In the genomic region with DNA sequence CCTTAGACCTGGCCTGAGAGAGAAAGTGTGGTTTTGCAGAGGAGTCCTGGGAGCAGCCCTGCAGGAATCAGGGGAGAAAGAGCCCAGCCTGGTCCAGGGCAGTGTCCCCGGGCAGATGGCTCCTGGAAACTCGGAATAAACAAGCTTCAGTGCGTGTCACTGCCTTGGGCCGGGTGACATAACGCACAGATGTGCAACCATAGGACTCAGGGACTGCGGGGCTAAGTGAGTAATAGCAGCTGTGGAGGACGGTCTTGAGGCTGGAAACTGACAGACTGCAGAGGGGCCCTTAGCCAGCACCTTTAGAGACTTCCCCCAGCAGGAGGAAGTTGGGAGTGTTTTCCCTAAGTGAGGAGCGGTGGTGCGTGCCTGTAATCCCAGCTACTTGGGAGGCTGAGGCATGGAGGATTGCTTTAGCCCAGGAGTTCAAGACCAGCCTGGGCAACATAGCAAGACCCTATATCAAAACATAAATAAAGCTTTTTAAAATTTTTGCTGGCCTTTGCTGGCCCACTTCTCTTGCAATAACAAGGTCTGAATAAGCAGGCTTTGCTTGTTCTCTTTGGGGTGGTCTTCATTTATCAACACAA, we compare ENCODE assay signal across 14 cellular contexts. TPM values are rescaled to one million over a fixed set of nuclear protein-coding genes. Genes with fewer than 3 reads are reported as not detected.
DNase-seq lines count a peak whose midpoint lies in the region; ATAC-seq, FAIRE-seq and TF ChIP-seq lines count a peak whose summit lies in the region.
"Had no signal": no experiment of that assay in that cellular context is flagged by ENCODE, and none has a peak within 500 bp of the region (broad histone marks: within the 10 kb centered on the region; RNA-seq: fewer than 3 reads in every experiment).

No MANE protein-coding gene starts in this region.

- H3K27ac Mint-ChIP-seq in mesothelial cell of epicardium = no peak overlapping the region
- H3K27ac Mint-ChIP-seq: activated naive CD4-positive, alpha-beta T cell treated with anti-CD3 and anti-CD28 coated beads for 36 hours had no signal

- no peaks in the 10 kb centered on the region for H3K9me3 Mint-ChIP-seq in mesothelial cell of epicardium
- H3K9me3 Mint-ChIP-seq: activated naive CD4-positive, alpha-beta T cell treated with anti-CD3 and anti-CD28 coated beads for 36 hours; stimulated activated naive CD8-positive, alpha-beta T cell treated with anti-CD3 and anti-CD28 coated beads, Interleukin-15, amount 100 ng/mL, for 72 hours had no signal

- H3K27me3 Mint-ChIP-seq in mesothelial cell of epicardium (ENCODE audit: low read depth) = no peaks in the 10 kb centered on the region

- no peaks in the 10 kb centered on the region for H3K36me3 Mint-ChIP-seq in mesothelial cell of epicardium

- FAIRE-seq in RCC 7860 (lab: Jason Lieb, UNC) = no peak

- TF ChIP-seq CTCF in mesothelial cell of epicardium (IDR thresholded peaks at IDR 0.05; ENCODE audit: unreplicated experiment) = no peak

- H3K4me1 Mint-ChIP-seq in mesothelial cell of epicardium = peaks cover 20% of the 10 kb centered on the region

- no peak for ATAC-seq in GM19467 (IDR thresholded peaks at IDR 0.05; ENCODE audit: unreplicated experiment)
- ATAC-seq: left lung; stimulated activated naive CD8-positive, alpha-beta T cell treated with anti-CD3 and anti-CD28 coated beads, Interleukin-15, amount 100 ng/mL, for 72 hours had no signal

- peak; percentile 30 for DNase-seq in DMS53 (lab: John Stamatoyannopoulos, UW)
- no peak for DNase-seq in DMS53 treated with DMSO at 0.1 percent for 48 hours (lab: John Stamatoyannopoulos, UW; ENCODE audit: unreplicated experiment)
- DNase-seq in RCC 7860 (ENCODE audit: low spot score) = peak; percentile 18
- peak in 31 of 42 donors; percentile 18 to 82 (median 60) for DNase-seq in head of caudate nucleus
- peak; percentile 67 for DNase-seq in superior temporal gyrus (ENCODE audit: extremely low spot score)
- DNase-seq in activated CD4-positive, alpha-beta T cell treated with anti-CD3 and anti-CD28 coated beads for 48 hours = no peak
- no peak for DNase-seq in mesothelial cell of epicardium (ENCODE audit: low spot score in 2 of 2, unreplicated experiment in 2 of 2)
- DNase-seq: activated naive CD4-positive, alpha-beta T cell treated with anti-CD3 and anti-CD28 coated beads for 36 hours; COR-L47; left lung; NCI-H1105; NCI-H446 treated with DMSO at 0.1 percent for 48 hours; stimulated activated naive CD8-positive, alpha-beta T cell treated with anti-CD3 and anti-CD28 coated beads, Interleukin-15, amount 100 ng/mL, for 72 hours had no signal

- intact Hi-C loops in head of caudate nucleus (cut with DNase I) = no loop called here

- no peak overlapping the region for H3K4me3 Mint-ChIP-seq in mesothelial cell of epicardium
- H3K4me3 Mint-ChIP-seq: activated naive CD4-positive, alpha-beta T cell treated with anti-CD3 and anti-CD28 coated beads for 36 hours; stimulated activated naive CD8-positive, alpha-beta T cell treated with anti-CD3 and anti-CD28 coated beads, Interleukin-15, amount 100 ng/mL, for 72 hours had no signal

RNA-seq across cellular contexts. Expression of a gene that starts 5.3 kb away (rescaled TPM):
- 34.1 to 40.8 TPM (median 40.2 TPM) in 3 replicates for total RNA-seq in mesothelial cell of epicardium

RNA-seq across cellular contexts. Expression of a gene that starts 29.8 kb away (rescaled TPM):
- total RNA-seq in mesothelial cell of epicardium = 25.8 to 30.0 TPM (median 25.8 TPM) in 3 replicates

Comparison
In these comparisons a context has a peak if more than half of its experiments do, and no peak if none do; other contexts are left out.
1. DNase-seq: peak in DMS53 (single experiment), RCC 7860 (single experiment), head of caudate nucleus (31 of 42) and superior temporal gyrus (single experiment); none in DMS53 treated with DMSO at 0.1 percent for 48 hours (single experiment), activated CD4-positive, alpha-beta T cell treated with anti-CD3 and anti-CD28 coated beads for 48 hours (single experiment) and mesothelial cell of epicardium (0 of 2).